In genomic region chr2:101991731-101992145, GRCh38 we compare ENCODE assay signal across 13 cellular contexts. TPM values are rescaled to one million over a fixed set of nuclear protein-coding genes. Genes with fewer than 3 reads are reported as not detected.
A peak's percentile ranks its signal among the peaks of the same experiment; 100 is the strongest.
DNase-seq lines count a peak whose midpoint lies in the region; ATAC-seq, FAIRE-seq and TF ChIP-seq lines count a peak whose summit lies in the region.
"Had no signal": no experiment of that assay in that cellular context is flagged by ENCODE, and none has a peak within 500 bp of the region (broad histone marks: within the 10 kb centered on the region; RNA-seq: fewer than 3 reads in every experiment).

IL1R2 (plus strand) TSS chr2:101991960; CDS start chr2:102008576, 16,616 bp downstream.

- H3K4me1 Mint-ChIP-seq in activated T-cell treated with anti-CD3 and anti-CD28 coated beads, Interleukin-2, amount 50 U/mL, for 4 hours (ENCODE audit: low read depth) = peaks cover 20% of the 10 kb centered on the region

- in situ Hi-C loops in K562 (cut with MboI) = no loop called here
- in situ Hi-C loops in brain microvascular endothelial cell (cut with HindIII; ENCODE audit: low pct_ligation_motif_present, low sequenced_read_pairs) = no loop called here

- intact Hi-C loops in K562 (cut with micrococcal nuclease) = no loop called here
- intact Hi-C loops in lower lobe of right lung (cut with DNase I) = no loop called here

- no peak within 1 kb of the TSS for H3K4me3 ChIP-seq in K562
- H3K4me3 ChIP-seq in lower lobe of right lung = no peak within 1 kb of the TSS
- no peak within 1 kb of the TSS for H3K4me3 ChIP-seq in thymus (ENCODE audit: low read length)
- no peak within 1 kb of the TSS for H3K4me3 ChIP-seq in brain microvascular endothelial cell (ENCODE audit: low read depth, low read length)
- H3K4me3 ChIP-seq: psoas muscle had no signal

- no peaks in the 10 kb centered on the region for H3K79me2 ChIP-seq in K562 (ENCODE audit: control insufficient read depth, insufficient read depth, low read length)

- DNase-seq in SIG-M5 treated with dmso at 0.1 percent for 504 hours (lab: John Stamatoyannopoulos, UW; ENCODE audit: unreplicated experiment) = peak; percentile 71
- no peak for DNase-seq in SIG-M5 (lab: John Stamatoyannopoulos, UW)
- no peak for DNase-seq in K562 (ENCODE audit: extremely low read depth in 1 of 4, low spot score in 3 of 4)
- peak; percentile 82 for DNase-seq in lower lobe of right lung
- no peak for DNase-seq in brain microvascular endothelial cell
- DNase-seq in activated T-cell treated with anti-CD3 and anti-CD28 coated beads, Interleukin-2, amount 50 U/mL, for 4 hours = no peak
- DNase-seq: activated effector memory CD4-positive, alpha-beta T cell treated with Interleukin-2 at 50 U/mL for 16 hours; effector CD4-positive, alpha-beta T cell; NCI-H1417 treated with DMSO at 0.1 percent for 48 hours; psoas muscle had no signal

- no peak within 1 kb of the TSS for H3K4me2 ChIP-seq in K562 (ENCODE audit: insufficient read depth, low read length)

- H2AFZ ChIP-seq in K562 (ENCODE audit: low read depth, low read length) = no peak within 1 kb of the TSS

- no peak for TF ChIP-seq POLR2A in K562 (conservative IDR thresholded peaks at IDR 0.05)

- H3K4me3 Mint-ChIP-seq in activated T-cell treated with anti-CD3 and anti-CD28 coated beads, Interleukin-2, amount 50 U/mL, for 4 hours = no peak within 1 kb of the TSS

- H4K20me1 ChIP-seq in K562 (replicated peaks; ENCODE audit: control insufficient read depth, insufficient read depth, low read length) = no peaks in the 10 kb centered on the region

- no peak within 1 kb of the TSS for H3K9ac ChIP-seq in K562 (ENCODE audit: insufficient read depth in 1 of 2, low read depth in 2 of 2, low read length in 2 of 2)

- H3K27ac ChIP-seq in K562 (ENCODE audit: extremely low read depth, low read depth, low read length) (no peak within 1 kb of the TSS), lower lobe of right lung (no peak within 1 kb of the TSS), thymus (ENCODE audit: low read depth) (peak within 1 kb of the TSS; percentile 9), brain microvascular endothelial cell (no peak within 1 kb of the TSS)
- H3K27ac ChIP-seq: psoas muscle had no signal

- H3K9me1 ChIP-seq in K562 (ENCODE audit: control insufficient read depth, insufficient read depth, low read length) = peaks cover 2% of the 10 kb centered on the region

- POLR2A ChIA-PET in K562 (lab: Yijun Ruan, JAX) = no interaction called here

- no peak for FAIRE-seq in K562 (lab: Jason Lieb, UNC)
- FAIRE-seq: A204.1 had no signal

- WGBS in K562 (ENCODE audit: insufficient coverage, low coverage, missing lambda C conversion rate) = 0% methylated on average over 7 of the region's 7 CpGs
- WGBS in thymus = 34% methylated on average over 7 of the region's 7 CpGs

- no peaks in the 10 kb centered on the region for H3K9me3 Mint-ChIP-seq in activated T-cell treated with anti-CD3 and anti-CD28 coated beads, Interleukin-2, amount 50 U/mL, for 4 hours

- no peaks in the 10 kb centered on the region for H3K36me3 Mint-ChIP-seq in activated T-cell treated with anti-CD3 and anti-CD28 coated beads, Interleukin-2, amount 50 U/mL, for 4 hours (ENCODE audit: insufficient read depth)

- no peaks in the 10 kb centered on the region for H3K9me3 ChIP-seq in K562 (replicated peaks; ENCODE audit: control insufficient read depth, insufficient read depth, low read depth, low read length)
- H3K9me3 ChIP-seq in lower lobe of right lung = no peaks in the 10 kb centered on the region
- no peaks in the 10 kb centered on the region for H3K9me3 ChIP-seq in thymus (ENCODE audit: control insufficient read depth)
- H3K9me3 ChIP-seq: psoas muscle had no signal

- CTCF ChIA-PET in K562 (lab: Yijun Ruan, JAX; ENCODE audit: low intra/inter-chr PET ratio) = no interaction called here

- peaks cover 35% of the 10 kb centered on the region for H3K27me3 Mint-ChIP-seq in activated T-cell treated with anti-CD3 and anti-CD28 coated beads, Interleukin-2, amount 50 U/mL, for 4 hours (ENCODE audit: low read depth)

- no peaks in the 10 kb centered on the region for H3K4me1 ChIP-seq in K562 (replicated peaks in 1 of 2; ENCODE audit: control insufficient read depth in 2 of 2, insufficient read depth in 2 of 2, low read length in 2 of 2)
- no peaks in the 10 kb centered on the region for H3K4me1 ChIP-seq in lower lobe of right lung
- H3K4me1 ChIP-seq in thymus (ENCODE audit: control insufficient read depth, insufficient read depth, low read length) = peaks cover 11% of the 10 kb centered on the region
- H3K4me1 ChIP-seq: psoas muscle had no signal

- no TSS peak for BruUV-seq in K562 (replicated peaks; lab: Mats Ljungman, UMichigan)

- no peak for TF ChIP-seq CTCF in K562 (IDR thresholded peaks at IDR 0.05 in 2 of 3, conservative IDR thresholded peaks at IDR 0.05 in 1 of 3; ENCODE audit: insufficient read depth in 2 of 3, low read depth in 1 of 3, low read length in 3 of 3)
- TF ChIP-seq CTCF in lower lobe of right lung (IDR thresholded peaks at IDR 0.05) = no peak
- TF ChIP-seq CTCF in brain microvascular endothelial cell (IDR thresholded peaks at IDR 0.05; ENCODE audit: low read depth, low read length, missing control alignments) = no peak

- ATAC-seq in K562 = no peak
- peak; percentile 74 to 81 for ATAC-seq in lower lobe of right lung
- ATAC-seq in GM21526 (IDR thresholded peaks at IDR 0.05; ENCODE audit: low FRiP score, unreplicated experiment) = no peak
- no peak for ATAC-seq in activated T-cell treated with anti-CD3 and anti-CD28 coated beads, Interleukin-2, amount 50 U/mL, for 4 hours
- ATAC-seq: psoas muscle had no signal

- H3K36me3 ChIP-seq in K562 (ENCODE audit: control insufficient read depth, insufficient read depth, low read length) = no peaks in the 10 kb centered on the region
- no peaks in the 10 kb centered on the region for H3K36me3 ChIP-seq in lower lobe of right lung
- no peaks in the 10 kb centered on the region for H3K36me3 ChIP-seq in thymus (ENCODE audit: control insufficient read depth, insufficient read depth)
- no peaks in the 10 kb centered on the region for H3K36me3 ChIP-seq in brain microvascular endothelial cell (replicated peaks)

- H3K27me3 ChIP-seq in K562 (ENCODE audit: control insufficient read depth in 2 of 2, insufficient read depth in 2 of 2, low read length in 2 of 2) = peaks cover 38 to 65% of the 10 kb centered on the region in 2 experiments; a peak in 4 of 5 replicates
- no peaks in the 10 kb centered on the region for H3K27me3 ChIP-seq in lower lobe of right lung (ENCODE audit: low read depth)
- no peaks in the 10 kb centered on the region for H3K27me3 ChIP-seq in thymus (ENCODE audit: control insufficient read depth, insufficient read depth)
- peaks cover 14% of the 10 kb centered on the region for H3K27me3 ChIP-seq in brain microvascular endothelial cell (replicated peaks)

- no peak for TF ChIP-seq EP300 in K562 (IDR thresholded peaks at IDR 0.05; ENCODE audit: low read length)

- TF ChIP-seq RAD21 in K562 (CRISPR knock-in tag; conservative IDR thresholded peaks at IDR 0.05 in 1 of 2, IDR thresholded peaks at IDR 0.05 in 1 of 2) = no peak

TF ChIP-seq in K562, 482 proteins besides CTCF, POLR2A, EP300 and RAD21 (continues in another document):
- 0 out of 2 replicates have a peak, but pooled peaks have one; percentile 21 for TF ChIP-seq SPI1 (IDR thresholded peaks at IDR 0.05; ENCODE audit: borderline replicate concordance, low read depth, low read length)
- TF ChIP-seq ZBTB43 (CRISPR knock-in tag; IDR thresholded peaks at IDR 0.05) = no peak

RNA-seq across cellular contexts. Expression of gene IL1R2, which starts in this region (rescaled TPM):
- total RNA-seq in K562 (2011; cell fraction: chromatin; rRNA removed; ENCODE audit: low replicate concordance) = not detected in 2 replicates
- total RNA-seq in K562 (2011; cell fraction: nucleolus; rRNA removed) = not detected in 2 replicates
- not detected in 2 replicates for total RNA-seq in K562 (2011; cell fraction: nucleoplasm; rRNA removed)
- total RNA-seq in K562 (2014; rRNA removed) = 0.24 TPM in 1 of 2 replicates, not detected in the other
- not detected in 2 replicates for total RNA-seq in K562 (2014; rRNA removed; fragmentation: Illumina TruSeq; extraction: Trizol)
- total RNA-seq in K562 (2015; rRNA removed; fragmentation: Illumina TruSeq; extraction: Trizol) = not detected in 2 replicates
- 0.13 TPM in 1 of 2 replicates, not detected in the other for total RNA-seq in K562 (2021)
- polyA plus RNA-seq in K562 (2011; rRNA removed) = not detected in 2 replicates
- not detected in 2 replicates for polyA plus RNA-seq in K562 (2011; cell fraction: cytosol; rRNA removed)
- not detected in 2 replicates for polyA plus RNA-seq in K562 (2011; cell fraction: nucleus; rRNA removed)
- 0.12 TPM in 1 of 2 replicates, not detected in the other for polyA plus RNA-seq in K562 (2012)
- polyA plus RNA-seq in K562 (2014; fragmentation: Illumina TruSeq; extraction: Trizol) = not detected in 2 replicates
- under 1 TPM in 1 of 2 experiments, not detected in 1; 0.13 TPM for polyA plus RNA-seq in K562 (2014; fragmentation: Nextera tagmentation; extraction: Ambion mirVana)
- polyA plus RNA-seq in K562 (2014; rRNA removed) = not detected in 2 replicates
- not detected in 2 replicates for polyA minus RNA-seq in K562 (2011; rRNA and poly(A)+ RNA removed)
- polyA minus RNA-seq in K562 (2011; cell fraction: cytosol; rRNA and poly(A)+ RNA removed) = not detected in 2 replicates
- not detected in 2 replicates for polyA minus RNA-seq in K562 (2011; cell fraction: nucleus; rRNA and poly(A)+ RNA removed)
- total RNA-seq in lower lobe of right lung = 23.3 TPM
- polyA plus RNA-seq in thymus = 67.3 TPM
- 10 to 100 TPM in 1 of 3 donors, 1 to 10 TPM in 2; 4.1 to 11.4 (median 4.3) TPM for total RNA-seq in activated T-cell treated with anti-CD3 and anti-CD28 coated beads, Interleukin-2, amount 50 U/mL, for 4 hours

Comparison
In these comparisons a context has a peak if more than half of its experiments do, and no peak if none do; other contexts are left out.
1. RNA of gene IL1R2 (total RNA-seq): 23.3 TPM in lower lobe of right lung (single experiment) and 4.1 to 11.4 TPM in activated T-cell treated with anti-CD3 and anti-CD28 coated beads, Interleukin-2, amount 50 U/mL, for 4 hours; 0.13 to 0.24 TPM in K562; every median in the first group is over 4 times any median in the second.
2. RNA of gene IL1R2 (polyA plus RNA-seq): 67.3 TPM in thymus (single experiment); 0.12 to 0.13 TPM in K562; every median in the first group is over 10 times any median in the second.
3. DNase-seq: peak in SIG-M5 treated with dmso at 0.1 percent for 504 hours (single experiment) and lower lobe of right lung (single experiment); none in SIG-M5 (single experiment), K562 (0 of 4), brain microvascular endothelial cell (single experiment) and activated T-cell treated with anti-CD3 and anti-CD28 coated beads, Interleukin-2, amount 50 U/mL, for 4 hours (single experiment).
4. ATAC-seq: peak in lower lobe of right lung (2 of 2); none in K562 (single experiment), GM21526 (single experiment) and activated T-cell treated with anti-CD3 and anti-CD28 coated beads, Interleukin-2, amount 50 U/mL, for 4 hours (0 of 2).